1 cellular context compared by ENCODE assay signal in genomic region chr1:232635279-232635678, GRCh38.
A peak's percentile ranks its signal among the peaks of the same experiment; 100 is the strongest.
TF ChIP-seq lines count a peak whose summit lies in the region.

No MANE protein-coding gene starts in this region.

TF ChIP-seq in HEK293, 187 proteins besides CTCF, POLR2A, EP300 and RAD21 (continued from another document):
- TF ChIP-seq PRDM4 (tag by site-specific recombination; IDR thresholded peaks at IDR 0.05), result no peak
- TF ChIP-seq KLF7 (tag by site-specific recombination; IDR thresholded peaks at IDR 0.05; ENCODE audit: borderline replicate concordance), result no peak
- TF ChIP-seq KLF8 (tag by site-specific recombination; IDR thresholded peaks at IDR 0.05), result no peak
- TF ChIP-seq ZNF488 (tag by site-specific recombination; IDR thresholded peaks at IDR 0.05), result 0 out of 2 replicates have a peak, but pooled peaks have one; percentile 47
- no peak for TF ChIP-seq ZNF114 (tag by site-specific recombination; IDR thresholded peaks at IDR 0.05)
- TF ChIP-seq MZF1 (tag by site-specific recombination; IDR thresholded peaks at IDR 0.05; ENCODE audit: borderline replicate concordance), result no peak
- no peak for TF ChIP-seq ZNF639 (tag by site-specific recombination; IDR thresholded peaks at IDR 0.05)
- TF ChIP-seq AEBP2 (tag by site-specific recombination; IDR thresholded peaks at IDR 0.05; ENCODE audit: borderline replicate concordance), result no peak
- no peak for TF ChIP-seq ZBTB26 (tag by site-specific recombination; optimal IDR thresholded peaks at IDR 0.05)
- TF ChIP-seq ZNF621 (tag by site-specific recombination; IDR thresholded peaks at IDR 0.05), result no peak
- TF ChIP-seq ZNF211 (tag by site-specific recombination; IDR thresholded peaks at IDR 0.05; ENCODE audit: low read depth), result no peak
- no peak for TF ChIP-seq ZNF529 (tag by site-specific recombination; IDR thresholded peaks at IDR 0.05; ENCODE audit: insufficient replicate concordance)
- no peak for TF ChIP-seq SCRT2 (tag by site-specific recombination; IDR thresholded peaks at IDR 0.05)
- TF ChIP-seq GLIS1 (tag by site-specific recombination; IDR thresholded peaks at IDR 0.05), result no peak
- TF ChIP-seq ZSCAN16 (tag by site-specific recombination; IDR thresholded peaks at IDR 0.05), result no peak
- TF ChIP-seq ZNF707 (tag by site-specific recombination; IDR thresholded peaks at IDR 0.05), result no peak
- TF ChIP-seq ZNF692 (tag by site-specific recombination; IDR thresholded peaks at IDR 0.05), result no peak
- TF ChIP-seq ZNF140 (tag by site-specific recombination; IDR thresholded peaks at IDR 0.05), result no peak
- TF ChIP-seq TSHZ1 (tag by site-specific recombination; IDR thresholded peaks at IDR 0.05; ENCODE audit: borderline replicate concordance), result no peak
- no peak for TF ChIP-seq ZNF169 (tag by site-specific recombination; IDR thresholded peaks at IDR 0.05)
- TF ChIP-seq ZNF416 (tag by site-specific recombination; IDR thresholded peaks at IDR 0.05), result no peak
- TF ChIP-seq KLF1 (tag by site-specific recombination; IDR thresholded peaks at IDR 0.05), result no peak
- no peak for TF ChIP-seq SALL2 (tag by site-specific recombination; IDR thresholded peaks at IDR 0.05; ENCODE audit: borderline replicate concordance)
- no peak for TF ChIP-seq ZNF549 (tag by site-specific recombination; IDR thresholded peaks at IDR 0.05)
